In the genomic region with DNA sequence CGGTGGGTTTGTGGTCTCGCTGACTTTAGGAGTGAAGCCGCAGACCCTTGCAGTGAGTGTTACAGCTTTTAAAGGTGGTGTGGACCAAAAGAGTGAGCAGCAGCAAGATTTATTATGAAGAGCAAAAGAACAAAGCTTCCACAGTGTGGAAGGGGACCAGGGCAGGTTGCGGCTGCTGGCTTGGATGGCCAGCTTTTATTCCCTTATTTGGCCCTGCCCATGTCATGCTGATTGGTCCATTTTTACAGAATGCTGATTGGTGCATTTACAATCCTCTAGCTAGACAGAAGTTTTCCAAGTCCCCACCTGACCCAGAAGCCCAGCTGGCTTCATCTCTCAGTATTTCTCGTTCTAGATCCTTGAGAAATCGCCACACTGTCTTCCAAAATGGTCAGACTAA, we compare ENCODE assay signal across 2 cellular contexts. TPM values are rescaled to one million over a fixed set of nuclear protein-coding genes. Genes with fewer than 3 reads are reported as not detected.
"Had no signal": no experiment of that assay in that cellular context is flagged by ENCODE, and none has a peak within 500 bp of the region (broad histone marks: within the 10 kb centered on the region; RNA-seq: fewer than 3 reads in every experiment).

No MANE protein-coding gene starts in this region.

RNA-seq across cellular contexts. Expression of gene CECR2, which starts 58.3 kb away (rescaled TPM):
- total RNA-seq: M059J, MCF 10A had no signal
